8 cellular contexts compared by ENCODE assay signal in genomic region chr1:66996018-66996682, GRCh38. TPM values are rescaled to one million over a fixed set of nuclear protein-coding genes. Genes with fewer than 3 reads are reported as not detected.
DNase-seq lines count a peak whose midpoint lies in the region; ATAC-seq and TF ChIP-seq lines count a peak whose summit lies in the region.

No MANE protein-coding gene starts in this region.

- H3K4me3 Mint-ChIP-seq in Calu3 (ENCODE audit: low read depth, unreplicated experiment): no peak overlapping the region

- CTCF ChIA-PET in Calu3 (lab: Charles Lee): interaction anchor here (0.9 to 2.9 kb wide), 9 partner anchors 12 to 231 kb away, joined by 3 to 77 read pairs (median 6); no protein-coding TSS in a partner anchor

- H3K27me3 ChIP-seq in SJCRH30: 0 out of 2 replicates have a peak, but pooled peaks cover 2% of the 10 kb centered on the region

- no peaks in the 10 kb centered on the region for H3K36me3 Mint-ChIP-seq in Calu3 (ENCODE audit: insufficient read depth, unreplicated experiment)

- no peaks in the 10 kb centered on the region for H3K9me3 ChIP-seq in SJCRH30 (replicated peaks)

- H3K4me1 Mint-ChIP-seq in Calu3 (ENCODE audit: low read depth, unreplicated experiment): no peaks in the 10 kb centered on the region

- H3K9me3 Mint-ChIP-seq in Calu3 (ENCODE audit: low read depth, unreplicated experiment): no peaks in the 10 kb centered on the region

- intact Hi-C loops in Calu3 (cut with micrococcal nuclease; ENCODE audit: unreplicated experiment): loop anchor here (1.0 to 5.0 kb wide), 5 partner anchors 56 to 506 kb away; partner anchors contain the start of gene SLC35D1

- no TSS peak for BruUV-seq in Calu3 (replicated peaks; lab: Mats Ljungman, UMichigan)

- DNase-seq in Calu3 (peak; percentile 59), LNCaP clone FGC (ENCODE audit: low read depth) (peak; percentile 58), SJCRH30 (peak; percentile 60 to 82), glomerular visceral epithelial cell (ENCODE audit: extremely low spot score) (peak; percentile 72), putamen (ENCODE audit: low spot score) (peak; percentile 53)
- peak; percentile 64 for DNase-seq in activated naive CD4-positive, alpha-beta T cell treated with Interleukin-2 at 50 U/mL for 16 hours

- no peaks in the 10 kb centered on the region for H3K27me3 Mint-ChIP-seq in Calu3 (ENCODE audit: unreplicated experiment)

- no peaks in the 10 kb centered on the region; the same call in none of the 2 replicates for H3K36me3 ChIP-seq in SJCRH30

- peak; percentile 85 for ATAC-seq in GM21447 (IDR thresholded peaks at IDR 0.05; ENCODE audit: unreplicated experiment)
- no peak for ATAC-seq in GM18858 (IDR thresholded peaks at IDR 0.05; ENCODE audit: unreplicated experiment)

- H3K4me1 ChIP-seq in SJCRH30: peaks cover 4% of the 10 kb centered on the region; the same call in 1 of the 2 replicates

- H3K4me3 ChIP-seq in LNCaP clone FGC (ENCODE audit: low read depth, low read length) (no peak overlapping the region), SJCRH30 (no peak overlapping the region)

- TF ChIP-seq CTCF in Calu3 (IDR thresholded peaks at IDR 0.05; ENCODE audit: unreplicated experiment) (peak; percentile 65), LNCaP clone FGC (IDR thresholded peaks at IDR 0.05; ENCODE audit: control insufficient read depth, extremely low read depth, insufficient read depth) (peak; percentile 95)

- no peak overlapping the region for H3K27ac ChIP-seq in SJCRH30

- H3K27ac Mint-ChIP-seq in Calu3 (ENCODE audit: unreplicated experiment): no peak overlapping the region

RNA-seq across cellular contexts. Expression of gene SLC35D1, which starts 57.8 kb away (rescaled TPM):
- 5.4 and 5.9 TPM in 2 replicates for total RNA-seq in Calu3 (2022)
- 18.7 and 19.6 TPM in 2 replicates for total RNA-seq in SJCRH30 (2014; rRNA removed; shearing (Covaris generic))
